Comparison of ENCODE assay signal across 9 cellular contexts in genomic region chr11:34266090-34266912, GRCh38.
DNase-seq lines count a peak whose midpoint lies in the region; ATAC-seq, FAIRE-seq and TF ChIP-seq lines count a peak whose summit lies in the region.
"Had no signal": no experiment of that assay in that cellular context is flagged by ENCODE, and none has a peak within 500 bp of the region (broad histone marks: within the 10 kb centered on the region; RNA-seq: fewer than 3 reads in every experiment).

No MANE protein-coding gene starts in this region.

- peaks cover 4% of the 10 kb centered on the region for H3K27me3 Mint-ChIP-seq in endodermal cell (ENCODE audit: insufficient read depth)

- H3K9ac ChIP-seq in K562 (ENCODE audit: insufficient read depth in 1 of 2, low read depth in 2 of 2, low read length in 2 of 2) (no peak overlapping the region), endodermal cell (ENCODE audit: extremely low read depth, low read length, poor library complexity, severe bottlenecking) (no peak overlapping the region)

- H3K4me1 ChIP-seq in K562 (replicated peaks in 1 of 2; ENCODE audit: control insufficient read depth in 2 of 2, insufficient read depth in 2 of 2, low read length in 2 of 2) (peaks cover 0 to 4% of the 10 kb centered on the region in 2 experiments; a peak in 2 of 5 replicates), endodermal cell (ENCODE audit: control insufficient read depth, insufficient read depth, low read length) (peaks cover 22% of the 10 kb centered on the region)

- in situ Hi-C loops in ACHN (cut with HindIII; ENCODE audit: low pct_ligation_motif_present, low pct_unique_long_range_greater_than_20kb, low sequenced_read_pairs), result no loop called here
- in situ Hi-C loops in K562 (cut with MboI), result no loop called here

- ATAC-seq in K562 (peak; percentile 34; the same call in 1 of the 3 replicates), GM21529 (IDR thresholded peaks at IDR 0.05; ENCODE audit: unreplicated experiment) (no peak)

- H4K20me1 ChIP-seq in K562 (replicated peaks; ENCODE audit: control insufficient read depth, insufficient read depth, low read length), result 0 out of 2 replicates have a peak, but pooled peaks cover 7% of the 10 kb centered on the region

- H3K4me3 Mint-ChIP-seq in endodermal cell, result no peak overlapping the region

- H3K4me3 ChIP-seq in K562, result no peak overlapping the region
- H3K4me3 ChIP-seq in endodermal cell (ENCODE audit: low read length), result no peak overlapping the region

- POLR2A ChIA-PET in K562 (lab: Yijun Ruan, JAX), result interaction anchor here (0.6 kb wide), 1 partner anchor 203 kb away, joined by 3 read pairs; no protein-coding TSS in a partner anchor

- H3K79me2 ChIP-seq in K562 (ENCODE audit: control insufficient read depth, insufficient read depth, low read length), result no peaks in the 10 kb centered on the region

- no peaks in the 10 kb centered on the region for H3K9me3 Mint-ChIP-seq in endodermal cell

- WGBS in K562 (ENCODE audit: insufficient coverage, low coverage, missing lambda C conversion rate), result 15% methylated on average over 10 of the region's 11 CpGs
- 86 to 91% methylated on average over 7 to 10 of the region's 11 CpGs for WGBS in endodermal cell (ENCODE audit: insufficient coverage in 1 of 2, insufficient read length in 1 of 2), 2 experiments

- H3K9me3 ChIP-seq in K562 (replicated peaks; ENCODE audit: control insufficient read depth, insufficient read depth, low read depth, low read length) (no peaks in the 10 kb centered on the region), endodermal cell (ENCODE audit: control insufficient read depth, low read length) (no peaks in the 10 kb centered on the region)

- H3K4me2 ChIP-seq in K562 (ENCODE audit: insufficient read depth, low read length), result no peak overlapping the region

- H3K27me3 ChIP-seq in K562 (ENCODE audit: control insufficient read depth in 2 of 2, insufficient read depth in 2 of 2, low read length in 2 of 2), result peaks cover 29 to 75% of the 10 kb centered on the region in 2 experiments; a peak in 4 of 5 replicates
- H3K27me3 ChIP-seq in endodermal cell (ENCODE audit: control insufficient read depth, insufficient read depth, low read length, poor library complexity, severe bottlenecking), result no peaks in the 10 kb centered on the region

- no peak for TF ChIP-seq POLR2A in K562 (conservative IDR thresholded peaks at IDR 0.05)

- peaks cover 4% of the 10 kb centered on the region for H3K9me1 ChIP-seq in K562 (ENCODE audit: control insufficient read depth, insufficient read depth, low read length)

- BruUV-seq in K562 (replicated peaks; lab: Mats Ljungman, UMichigan), result no TSS peak

- no peak for TF ChIP-seq EP300 in K562 (IDR thresholded peaks at IDR 0.05; ENCODE audit: low read length)

- TF ChIP-seq CTCF in K562 (IDR thresholded peaks at IDR 0.05 in 2 of 3, conservative IDR thresholded peaks at IDR 0.05 in 1 of 3; ENCODE audit: insufficient read depth in 2 of 3, low read depth in 1 of 3, low read length in 3 of 3), result no peak
- no peak for TF ChIP-seq CTCF in endodermal cell (conservative IDR thresholded peaks at IDR 0.05)

- TF ChIP-seq RAD21 in K562 (CRISPR knock-in tag; conservative IDR thresholded peaks at IDR 0.05 in 1 of 2, IDR thresholded peaks at IDR 0.05 in 1 of 2), result no peak

- peaks cover 23% of the 10 kb centered on the region for H3K4me1 Mint-ChIP-seq in endodermal cell

- no peaks in the 10 kb centered on the region for H3K36me3 Mint-ChIP-seq in endodermal cell (ENCODE audit: low read depth)

- no peaks in the 10 kb centered on the region for H3K36me3 ChIP-seq in K562 (ENCODE audit: control insufficient read depth, insufficient read depth, low read length)
- H3K36me3 ChIP-seq in endodermal cell (ENCODE audit: control insufficient read depth, insufficient read depth, low read length), result no peaks in the 10 kb centered on the region

- FAIRE-seq in K562 (lab: Jason Lieb, UNC), result no peak

- no peak overlapping the region for H2AFZ ChIP-seq in K562 (ENCODE audit: low read depth, low read length)

- H3K27ac ChIP-seq in K562 (ENCODE audit: extremely low read depth, low read depth, low read length), result no peak overlapping the region
- H3K27ac ChIP-seq in endodermal cell (ENCODE audit: low read depth, low read length), result no peak overlapping the region
- H3K27ac ChIP-seq: epithelial cell of prostate had no signal

- no peak overlapping the region for H3K27ac Mint-ChIP-seq in endodermal cell

- DNase-seq in ACHN, result peak; percentile 75
- peak; percentile 80 for DNase-seq in LHCN-M2 (ENCODE audit: low read depth)
- DNase-seq in K562 (ENCODE audit: extremely low read depth in 1 of 4, low spot score in 3 of 4), result peak in 1 of 4 experiments; percentile 26
- peak; percentile 89 for DNase-seq in medulla oblongata (ENCODE audit: extremely low spot score)
- DNase-seq in DMS 273 (lab: John Stamatoyannopoulos, UW; ENCODE audit: unreplicated experiment), result no peak
- DNase-seq in endodermal cell, result no peak
- DNase-seq in RKO (ENCODE audit: low spot score), result no peak

- intact Hi-C loops in K562 (cut with micrococcal nuclease), result no loop called here

- CTCF ChIA-PET in K562 (lab: Yijun Ruan, JAX; ENCODE audit: low intra/inter-chr PET ratio), result no interaction called here

TF ChIP-seq in K562, 482 proteins besides CTCF, POLR2A, EP300 and RAD21:
- TF ChIP-seq NCOR1 (IDR thresholded peaks at IDR 0.05) (no peak), MXD1 (CRISPR knock-in tag; IDR thresholded peaks at IDR 0.05; ENCODE audit: borderline replicate concordance, poor library complexity, severe bottlenecking) (no peak), EGR1 (conservative IDR thresholded peaks at IDR 0.05) (peak; percentile 55), PPARD (CRISPR knock-in tag; IDR thresholded peaks at IDR 0.05) (no peak), VEZF1 (CRISPR knock-in tag; IDR thresholded peaks at IDR 0.05) (peak; percentile 38), ZNF121 (CRISPR knock-in tag; conservative IDR thresholded peaks at IDR 0.05) (peak; percentile 98), FOSL1 (tag; conservative IDR thresholded peaks at IDR 0.05) (0 out of 2 replicates have a peak, but pooled peaks have one; percentile 32)

Comparison
In these comparisons a context has a peak if more than half of its experiments do, and no peak if none do; other contexts are left out.
1. DNase-seq: peak in ACHN (single experiment), LHCN-M2 (single experiment) and medulla oblongata (single experiment); none in DMS 273 (single experiment), endodermal cell (single experiment) and RKO (single experiment).